In the genomic region with DNA sequence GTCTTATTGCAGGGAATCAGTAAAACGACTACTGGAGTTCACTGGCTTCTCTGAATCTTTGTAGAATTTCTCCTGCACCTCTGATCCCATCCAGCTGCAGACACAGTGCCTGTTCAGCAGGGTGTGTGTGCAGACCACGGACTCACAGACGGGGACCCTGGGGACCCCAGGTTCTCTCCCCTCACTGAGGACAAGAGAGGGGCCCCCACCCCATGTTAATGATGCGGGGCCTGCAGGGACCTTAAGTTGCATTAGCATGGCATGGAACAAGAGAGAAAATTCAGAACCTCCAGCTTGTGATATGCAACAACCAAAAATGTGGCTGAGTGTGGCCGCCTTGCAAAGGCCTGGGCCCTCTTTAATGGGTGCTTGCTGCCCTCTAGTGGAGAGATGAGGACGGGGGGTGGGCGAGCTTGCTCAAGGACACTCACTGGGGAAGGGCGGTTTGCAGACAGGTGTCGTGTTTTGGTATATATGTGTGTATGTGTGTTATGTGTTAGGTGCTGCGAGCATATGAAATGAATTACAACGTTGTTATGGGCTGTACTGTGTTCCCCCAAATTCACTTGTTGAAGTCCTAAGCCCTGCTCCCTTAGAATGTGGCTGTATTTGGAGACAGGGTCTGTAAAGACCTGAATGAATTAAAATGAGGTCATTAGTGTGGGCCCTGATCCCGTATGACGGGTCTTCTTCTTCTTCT, we compare ENCODE assay signal across 8 cellular contexts.
DNase-seq lines count a peak whose midpoint lies in the region; ATAC-seq and TF ChIP-seq lines count a peak whose summit lies in the region.

No MANE protein-coding gene starts in this region.

- TF ChIP-seq POLR2A in Peyer's patch (IDR thresholded peaks at IDR 0.05): no peak

- H3K36me3 ChIP-seq in Peyer's patch (no peaks in the 10 kb centered on the region), neutrophil (no peaks in the 10 kb centered on the region)

- H3K27ac ChIP-seq in Peyer's patch: no peak overlapping the region
- H3K27ac ChIP-seq in neutrophil: no peak overlapping the region

- H3K4me3 ChIP-seq in Peyer's patch (no peak overlapping the region), fibroblast of the aortic adventitia (ENCODE audit: low read depth, low read length) (no peak overlapping the region), neutrophil (ENCODE audit: low read depth in 1 of 2, low read length in 1 of 2) (no peak overlapping the region)

- DNase-seq in DMS114 treated with DMSO at 0.1 percent for 48 hours (lab: John Stamatoyannopoulos, UW; ENCODE audit: unreplicated experiment) (peak; percentile 68), Peyer's patch (peak; percentile 77 to 93 (median 84)), activated T-helper 1 cell treated with Interleukin-2 at 50 U/mL for 16 hours (ENCODE audit: low read depth) (peak; percentile 70), fibroblast of the aortic adventitia (ENCODE audit: low read depth) (peak; percentile 80), stromal cell of bone marrow (ENCODE audit: low read depth) (peak; percentile 43)

- TF ChIP-seq EP300 in Ishikawa (IDR thresholded peaks at IDR 0.05; ENCODE audit: borderline replicate concordance): no peak

- H3K9me3 ChIP-seq in Peyer's patch: no peaks in the 10 kb centered on the region
- no peaks in the 10 kb centered on the region for H3K9me3 ChIP-seq in neutrophil

- TF ChIP-seq CTCF in Peyer's patch (IDR thresholded peaks at IDR 0.05): peak; percentile 79 to 93 (median 88)
- TF ChIP-seq CTCF in fibroblast of the aortic adventitia (IDR thresholded peaks at IDR 0.05; ENCODE audit: insufficient read depth, low read length): peak; percentile 95
- TF ChIP-seq CTCF in neutrophil (IDR thresholded peaks at IDR 0.05): peak; percentile 73

- H3K27me3 ChIP-seq in Peyer's patch: no peaks in the 10 kb centered on the region
- H3K27me3 ChIP-seq in neutrophil: peaks cover 13% of the 10 kb centered on the region

- H3K4me1 ChIP-seq in Peyer's patch: no peaks in the 10 kb centered on the region
- no peaks in the 10 kb centered on the region for H3K4me1 ChIP-seq in neutrophil (ENCODE audit: control insufficient read depth in 1 of 2, insufficient read depth in 1 of 2, low read depth in 1 of 2, low read length in 1 of 2)

- TF ChIP-seq RAD21 in Ishikawa (IDR thresholded peaks at IDR 0.05; ENCODE audit: low read depth): peak; percentile 99

- no peak for ATAC-seq in HG03108 (IDR thresholded peaks at IDR 0.05; ENCODE audit: unreplicated experiment)

TF ChIP-seq in Ishikawa, 13 proteins besides CTCF, POLR2A, EP300 and RAD21:
- TF ChIP-seq YY1 (IDR thresholded peaks at IDR 0.05; ENCODE audit: low read depth): no peak
- TF ChIP-seq, protein P1, sequence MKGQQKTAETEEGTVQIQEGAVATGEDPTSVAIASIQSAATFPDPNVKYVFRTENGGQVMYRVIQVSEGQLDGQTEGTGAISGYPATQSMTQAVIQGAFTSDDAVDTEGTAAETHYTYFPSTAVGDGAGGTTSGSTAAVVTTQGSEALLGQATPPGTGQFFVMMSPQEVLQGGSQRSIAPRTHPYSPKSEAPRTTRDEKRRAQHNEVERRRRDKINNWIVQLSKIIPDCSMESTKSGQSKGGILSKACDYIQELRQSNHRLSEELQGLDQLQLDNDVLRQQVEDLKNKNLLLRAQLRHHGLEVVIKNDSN (IDR thresholded peaks at IDR 0.05): no peak
- TF ChIP-seq, protein P2, sequence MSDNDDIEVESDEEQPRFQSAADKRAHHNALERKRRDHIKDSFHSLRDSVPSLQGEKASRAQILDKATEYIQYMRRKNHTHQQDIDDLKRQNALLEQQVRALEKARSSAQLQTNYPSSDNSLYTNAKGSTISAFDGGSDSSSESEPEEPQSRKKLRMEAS (IDR thresholded peaks at IDR 0.05): no peak
